ENCODE assay signal across 9 cellular contexts in the genomic region with DNA sequence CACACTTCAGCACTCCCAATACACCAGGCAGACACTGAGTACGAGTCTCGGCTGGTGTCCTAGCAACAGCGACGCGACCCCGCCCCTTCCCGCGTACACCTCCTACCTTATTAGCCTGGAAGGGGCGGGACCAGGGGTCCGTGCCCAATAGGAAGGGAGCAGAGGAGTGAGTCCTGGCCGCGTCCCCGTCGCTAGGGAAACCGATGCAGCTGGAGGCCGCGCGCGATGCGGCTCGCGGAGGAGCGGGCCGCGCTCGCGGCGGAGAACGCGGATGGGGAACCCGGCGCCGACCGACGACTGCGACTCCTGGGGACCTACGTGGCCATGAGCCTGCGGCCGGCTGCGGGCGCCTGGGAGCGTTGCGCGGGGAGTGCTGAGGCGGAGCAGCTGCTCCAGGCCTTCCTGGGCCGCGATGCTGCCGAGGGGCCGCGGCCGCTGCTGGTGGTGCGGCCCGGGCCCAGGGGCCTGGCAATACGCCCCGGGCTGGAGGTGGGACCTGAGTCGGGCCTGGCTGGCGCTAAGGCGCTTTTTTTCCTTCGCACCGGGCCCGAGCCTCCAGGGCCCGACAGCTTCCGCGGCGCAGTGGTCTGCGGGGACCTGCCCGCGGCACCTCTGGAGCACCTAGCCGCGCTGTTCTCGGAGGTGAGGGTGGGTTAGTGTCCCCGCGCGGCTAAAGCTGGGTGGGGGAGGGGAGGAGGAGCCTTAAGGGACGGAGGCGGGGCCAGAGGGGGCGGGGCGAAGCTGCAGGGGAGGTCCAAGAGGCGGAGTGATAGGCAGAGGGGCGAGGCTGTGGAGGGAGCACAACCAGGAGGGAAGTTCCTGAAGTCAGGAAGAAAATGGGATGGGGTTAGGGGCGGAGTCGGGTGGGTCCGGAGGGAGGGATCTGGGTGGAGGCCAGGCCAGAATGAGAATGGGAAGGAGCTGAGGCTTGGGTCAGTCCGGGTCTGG. TPM values are rescaled to one million over a fixed set of nuclear protein-coding genes. Genes with fewer than 3 reads are reported as not detected.
DNase-seq lines count a peak whose midpoint lies in the region; ATAC-seq, FAIRE-seq and TF ChIP-seq lines count a peak whose summit lies in the region.
"Had no signal": no experiment of that assay in that cellular context is flagged by ENCODE, and none has a peak within 500 bp of the region (broad histone marks: within the 10 kb centered on the region; RNA-seq: fewer than 3 reads in every experiment).

A gene with protein sequence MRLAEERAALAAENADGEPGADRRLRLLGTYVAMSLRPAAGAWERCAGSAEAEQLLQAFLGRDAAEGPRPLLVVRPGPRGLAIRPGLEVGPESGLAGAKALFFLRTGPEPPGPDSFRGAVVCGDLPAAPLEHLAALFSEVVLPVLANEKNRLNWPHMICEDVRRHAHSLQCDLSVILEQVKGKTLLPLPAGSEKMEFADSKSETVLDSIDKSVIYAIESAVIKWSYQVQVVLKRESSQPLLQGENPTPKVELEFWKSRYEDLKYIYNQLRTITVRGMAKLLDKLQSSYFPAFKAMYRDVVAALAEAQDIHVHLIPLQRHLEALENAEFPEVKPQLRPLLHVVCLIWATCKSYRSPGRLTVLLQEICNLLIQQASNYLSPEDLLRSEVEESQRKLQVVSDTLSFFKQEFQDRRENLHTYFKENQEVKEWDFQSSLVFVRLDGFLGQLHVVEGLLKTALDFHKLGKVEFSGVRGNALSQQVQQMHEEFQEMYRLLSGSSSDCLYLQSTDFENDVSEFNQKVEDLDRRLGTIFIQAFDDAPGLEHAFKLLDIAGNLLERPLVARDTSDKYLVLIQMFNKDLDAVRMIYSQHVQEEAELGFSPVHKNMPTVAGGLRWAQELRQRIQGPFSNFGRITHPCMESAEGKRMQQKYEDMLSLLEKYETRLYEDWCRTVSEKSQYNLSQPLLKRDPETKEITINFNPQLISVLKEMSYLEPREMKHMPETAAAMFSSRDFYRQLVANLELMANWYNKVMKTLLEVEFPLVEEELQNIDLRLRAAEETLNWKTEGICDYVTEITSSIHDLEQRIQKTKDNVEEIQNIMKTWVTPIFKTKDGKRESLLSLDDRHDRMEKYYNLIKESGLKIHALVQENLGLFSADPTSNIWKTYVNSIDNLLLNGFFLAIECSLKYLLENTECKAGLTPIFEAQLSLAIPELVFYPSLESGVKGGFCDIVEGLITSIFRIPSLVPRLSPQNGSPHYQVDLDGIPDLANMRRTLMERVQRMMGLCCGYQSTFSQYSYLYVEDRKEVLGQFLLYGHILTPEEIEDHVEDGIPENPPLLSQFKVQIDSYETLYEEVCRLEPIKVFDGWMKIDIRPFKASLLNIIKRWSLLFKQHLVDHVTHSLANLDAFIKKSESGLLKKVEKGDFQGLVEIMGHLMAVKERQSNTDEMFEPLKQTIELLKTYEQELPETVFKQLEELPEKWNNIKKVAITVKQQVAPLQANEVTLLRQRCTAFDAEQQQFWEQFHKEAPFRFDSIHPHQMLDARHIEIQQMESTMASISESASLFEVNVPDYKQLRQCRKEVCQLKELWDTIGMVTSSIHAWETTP (N-terminal part only) (plus strand): TSS at position 197 of the 948 bp plus-strand sequence. CDS start 29 bp downstream, at position 226.

- H3K9me3 ChIP-seq in skeletal muscle satellite cell (replicated peaks; ENCODE audit: low read length), result no peaks in the 10 kb centered on the region

- peak within 1 kb of the TSS; percentile 44 for H3K4me2 ChIP-seq in skeletal muscle satellite cell (ENCODE audit: low read length)

- H3K4me3 Mint-ChIP-seq in Calu3 (ENCODE audit: low read depth, unreplicated experiment), result peak within 1 kb of the TSS; percentile 67

- H3K36me3 ChIP-seq in skeletal muscle satellite cell (ENCODE audit: insufficient read depth, low read length), result no peaks in the 10 kb centered on the region

- H3K36me3 Mint-ChIP-seq in Calu3 (ENCODE audit: insufficient read depth, unreplicated experiment), result no peaks in the 10 kb centered on the region

- intact Hi-C loops in Calu3 (cut with micrococcal nuclease; ENCODE audit: unreplicated experiment), result no loop called here

- no peaks in the 10 kb centered on the region for H3K4me1 ChIP-seq in skeletal muscle satellite cell (ENCODE audit: control insufficient read depth, insufficient read depth, low read length)

- H3K27me3 ChIP-seq in skeletal muscle satellite cell (ENCODE audit: control insufficient read depth, insufficient read depth, low read length), result no peaks in the 10 kb centered on the region

- CTCF ChIA-PET in Calu3 (lab: Charles Lee), result interaction anchor here (1.1 to 1.7 kb wide), 2 partner anchors 10 to 20 kb away, joined by 3 to 5 read pairs; no protein-coding TSS in a partner anchor

- H3K4me3 ChIP-seq in skeletal muscle satellite cell (ENCODE audit: low read length), result no peak within 1 kb of the TSS

- H3K9ac ChIP-seq in skeletal muscle satellite cell (ENCODE audit: low read depth, low read length), result no peak within 1 kb of the TSS

- no peaks in the 10 kb centered on the region for H3K4me1 Mint-ChIP-seq in Calu3 (ENCODE audit: low read depth, unreplicated experiment)

- no peak for ATAC-seq in GM18858 (IDR thresholded peaks at IDR 0.05; ENCODE audit: unreplicated experiment)

- BruUV-seq in Calu3 (replicated peaks; lab: Mats Ljungman, UMichigan), result no TSS peak

- no peaks in the 10 kb centered on the region for H3K9me3 Mint-ChIP-seq in Calu3 (ENCODE audit: low read depth, unreplicated experiment)

- peak; percentile 81 for FAIRE-seq in islet of Langerhans (lab: Jason Lieb, UNC)

- no peak for TF ChIP-seq CTCF in Calu3 (IDR thresholded peaks at IDR 0.05; ENCODE audit: unreplicated experiment)

- peak within 1 kb of the TSS; percentile 45 for H3K27ac Mint-ChIP-seq in Calu3 (ENCODE audit: unreplicated experiment)
- H3K27ac Mint-ChIP-seq: activated naive CD4-positive, alpha-beta T cell treated with anti-CD3 and anti-CD28 coated beads, Interleukin-2, amount 50 U/mL, for 72 hours had no signal

- no peaks in the 10 kb centered on the region for H3K27me3 Mint-ChIP-seq in Calu3 (ENCODE audit: unreplicated experiment)

- DNase-seq in Calu3 (peak; percentile 93), NCI-H2171 treated with DMSO at 0.1 percent for 48 hours (lab: John Stamatoyannopoulos, UW) (peak; percentile 78), cerebellar cortex (ENCODE audit: low spot score) (peak; percentile 38), UCSD-AML1 (lab: John Stamatoyannopoulos, UW; ENCODE audit: unreplicated experiment) (no peak), NAMALWA (ENCODE audit: low spot score) (no peak)

RNA-seq across cellular contexts. Expression of the gene that starts here (rescaled TPM):
- total RNA-seq in Calu3 (2022), result 0.19 and 0.64 TPM in 2 replicates
- not detected in 2 replicates for total RNA-seq in skeletal muscle satellite cell (2012; rRNA removed)
- total RNA-seq: activated naive CD4-positive, alpha-beta T cell treated with anti-CD3 and anti-CD28 coated beads, Interleukin-2, amount 50 U/mL, for 72 hours had no signal

Comparison
In these comparisons a context has a peak if more than half of its experiments do, and no peak if none do; other contexts are left out.
1. Peak in DNase-seq in Calu3; RNA of the gene not detected or under 1 TPM.
2. DNase-seq: peak in NCI-H2171 treated with DMSO at 0.1 percent for 48 hours (single experiment) and cerebellar cortex (single experiment); none in UCSD-AML1 (single experiment) and NAMALWA (single experiment).